Comparison of ENCODE assay signal across 15 cellular contexts in the genomic region with DNA sequence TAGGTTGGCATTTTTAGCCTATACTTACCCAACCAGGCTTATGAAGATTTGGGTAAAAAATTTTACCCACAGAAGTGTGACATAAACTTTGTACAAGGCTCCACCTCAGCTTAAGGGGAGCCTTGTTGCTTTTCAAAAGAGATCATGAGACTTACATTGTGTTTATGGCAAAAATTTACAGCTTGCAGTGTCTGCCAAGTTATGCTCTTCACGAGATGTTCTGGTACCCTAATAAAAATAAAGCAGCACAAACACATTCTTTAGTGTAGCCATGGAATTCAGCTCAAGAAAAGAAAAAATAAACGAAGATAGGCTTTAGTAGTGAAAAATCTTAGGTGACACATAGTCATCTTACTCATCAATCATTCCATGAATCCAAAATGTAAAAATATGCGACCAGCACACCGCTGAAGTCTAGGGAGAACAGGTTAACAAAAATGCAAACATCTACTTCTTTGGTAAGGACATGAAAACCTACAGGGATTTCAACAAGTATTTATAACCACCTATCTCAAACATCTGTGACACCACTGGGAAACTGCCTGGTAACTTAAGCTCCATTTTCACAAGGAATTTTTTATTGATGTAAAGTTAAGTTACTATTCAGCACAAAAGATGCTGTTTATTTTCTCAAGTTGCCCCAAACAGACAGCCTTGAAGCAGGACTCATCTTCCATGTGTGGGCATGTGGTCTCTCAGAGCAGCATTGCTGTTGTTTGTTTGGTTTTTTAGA. TPM values are rescaled to one million over a fixed set of nuclear protein-coding genes. Genes with fewer than 3 reads are reported as not detected.
DNase-seq lines count a peak whose midpoint lies in the region; ATAC-seq and TF ChIP-seq lines count a peak whose summit lies in the region.
"Had no signal": no experiment of that assay in that cellular context is flagged by ENCODE, and none has a peak within 500 bp of the region (broad histone marks: within the 10 kb centered on the region; RNA-seq: fewer than 3 reads in every experiment).

No MANE protein-coding gene starts in this region.

- TF ChIP-seq EP300 in sigmoid colon (IDR thresholded peaks at IDR 0.05): peak in 3 of 4 donors; percentile 51 to 79 (median 64)

- 54 to 72% methylated on average over 4 of the region's 4 CpGs for WGBS in sigmoid colon, 2 donors

- peaks cover 70% of the 10 kb centered on the region for H3K4me1 ChIP-seq in SJSA1 (replicated peaks)
- peaks cover 0 to 93% (median 79%) of the 10 kb centered on the region in 4 donors for H3K4me1 ChIP-seq in sigmoid colon

- peak; percentile 65 for DNase-seq in BJ (ENCODE audit: low read depth)
- peak in 1 of 2 experiments; percentile 78 for DNase-seq in SJSA1 (ENCODE audit: low read depth in 1 of 2, low spot score in 2 of 2)
- peak; percentile 42 for DNase-seq in fibroblast of peridontal ligament (ENCODE audit: extremely low read depth)
- no peak for DNase-seq in sigmoid colon
- no peak for DNase-seq in stimulated activated CD4-positive, alpha-beta T cell treated with anti-CD3 and anti-CD28 coated beads, Interleukin-4, amount 100 ng/mL, for 1 hour
- no peak for DNase-seq in NCI-H524 treated with DMSO at 0.1 percent for 48 hours (lab: John Stamatoyannopoulos, UW)
- no peak for DNase-seq in NCI-H1694 (lab: John Stamatoyannopoulos, UW)
- DNase-seq: AML-193, Kasumi-1, left colon, NCI-H187 treated with DMSO at 0.1 percent for 48 hours, NCI-H524, OCI-M1, posterior cingulate gyrus had no signal

- no peak for TF ChIP-seq POLR2A in sigmoid colon (IDR thresholded peaks at IDR 0.05)

- ATAC-seq in GM19324 (IDR thresholded peaks at IDR 0.05; ENCODE audit: low FRiP score, unreplicated experiment): no peak
- ATAC-seq: left colon had no signal

- H3K27me3 ChIP-seq in BJ (ENCODE audit: control insufficient read depth, insufficient read depth, low read length) (no peaks in the 10 kb centered on the region), SJSA1 (replicated peaks) (no peaks in the 10 kb centered on the region), sigmoid colon (no peaks in the 10 kb centered on the region)

- H3K27ac ChIP-seq in SJSA1: peak overlapping the region; percentile 52
- peak overlapping the region; percentile 45 to 81 (median 68) for H3K27ac ChIP-seq in sigmoid colon

- H3K36me3 ChIP-seq in BJ (ENCODE audit: control insufficient read depth, insufficient read depth, low read length) (no peaks in the 10 kb centered on the region), SJSA1 (no peaks in the 10 kb centered on the region), sigmoid colon (no peaks in the 10 kb centered on the region)

- CTCF ChIA-PET in BJ (lab: Yijun Ruan, JAX): interaction anchor here (0.8 to 3.8 kb wide), 4 partner anchors 24 to 429 kb away, joined by 3 to 29 read pairs (median 4); a partner anchor contains a TSS

- TF ChIP-seq CTCF in BJ (IDR thresholded peaks at IDR 0.05; ENCODE audit: insufficient read depth, low read depth, low read length) (no peak), sigmoid colon (IDR thresholded peaks at IDR 0.05) (no peak)

- intact Hi-C loops in sigmoid colon (cut with DNase I): loop anchor here (5.0 kb wide), 1 partner anchor 52 kb away; a partner anchor contains a TSS

- no peak overlapping the region for H3K4me3 ChIP-seq in BJ (ENCODE audit: low read depth, low read length)
- H3K4me3 ChIP-seq in SJSA1: no peak overlapping the region
- no peak overlapping the region for H3K4me3 ChIP-seq in sigmoid colon

- POLR2A ChIA-PET in BJ (lab: Charles Lee): interaction anchor here (0.6 to 1.2 kb wide), 4 partner anchors 9 to 182 kb away, joined by 3 to 9 read pairs (median 8); no protein-coding TSS in a partner anchor

- no peaks in the 10 kb centered on the region for H3K9me3 ChIP-seq in SJSA1 (replicated peaks)
- no peaks in the 10 kb centered on the region for H3K9me3 ChIP-seq in sigmoid colon

RNA-seq across cellular contexts. Expression of a gene that starts 32.9 kb away (rescaled TPM):
- polyA plus RNA-seq in BJ (2011; rRNA removed): 6.8 and 11.0 TPM in 2 replicates
- 2.7 and 5.6 TPM in 2 replicates for polyA minus RNA-seq in BJ (2011; rRNA and poly(A)+ RNA removed)
- 7.3 and 10.4 TPM in 2 replicates for total RNA-seq in SJSA1 (2014; rRNA removed; shearing (Covaris generic))
- total RNA-seq in sigmoid colon: 10 to 100 TPM; 12.2 to 37.1 (median 28.5) TPM
- polyA plus RNA-seq in sigmoid colon: 10 to 100 TPM; 15.2 to 30.0 (median 19.4) TPM

RNA-seq across cellular contexts. Expression of a gene that starts 33.0 kb away (rescaled TPM):
- polyA plus RNA-seq in BJ (2011; rRNA removed): 2.3 and 2.9 TPM in 2 replicates
- polyA minus RNA-seq in BJ (2011; rRNA and poly(A)+ RNA removed): 0.57 and 0.76 TPM in 2 replicates
- 2.4 and 4.6 TPM in 2 replicates for total RNA-seq in SJSA1 (2014; rRNA removed; shearing (Covaris generic))
- 1 to 10 TPM; 2.7 to 6.3 (median 3.6) TPM for total RNA-seq in sigmoid colon
- polyA plus RNA-seq in sigmoid colon: 1 to 10 TPM; 3.6 to 6.7 (median 5.7) TPM

RNA-seq across cellular contexts. Expression of a gene that starts 51.7 kb away (rescaled TPM):
- polyA plus RNA-seq in BJ (2011; rRNA removed) (2.5 and 7.3 TPM in 2 replicates), sigmoid colon (1 to 10 TPM; 4.2 to 6.4 (median 5.4) TPM)
- polyA minus RNA-seq in BJ (2011; rRNA and poly(A)+ RNA removed): 3.8 and 4.3 TPM in 2 replicates
- total RNA-seq in SJSA1 (2014; rRNA removed; shearing (Covaris generic)): 23.9 and 107 TPM in 2 replicates
- 10 to 100 TPM; 39.8 to 91.8 (median 58.6) TPM for total RNA-seq in sigmoid colon

Comparison
In these comparisons a context has a peak if more than half of its experiments do, and no peak if none do; other contexts are left out.
1. DNase-seq: peak in BJ (single experiment) and fibroblast of peridontal ligament (single experiment); none in sigmoid colon (single experiment), stimulated activated CD4-positive, alpha-beta T cell treated with anti-CD3 and anti-CD28 coated beads, Interleukin-4, amount 100 ng/mL, for 1 hour (single experiment), NCI-H524 treated with DMSO at 0.1 percent for 48 hours (single experiment) and NCI-H1694 (single experiment).